ENCODE assay signal across 9 cellular contexts in genomic region chr17:81322271-81323082, GRCh38. TPM values are rescaled to one million over a fixed set of nuclear protein-coding genes. Genes with fewer than 3 reads are reported as not detected.
DNase-seq lines count a peak whose midpoint lies in the region; ATAC-seq and TF ChIP-seq lines count a peak whose summit lies in the region.
"Had no signal": no experiment of that assay in that cellular context is flagged by ENCODE, and none has a peak within 500 bp of the region (broad histone marks: within the 10 kb centered on the region; RNA-seq: fewer than 3 reads in every experiment).

No MANE protein-coding gene starts in this region.

- no peak overlapping the region for H3K27ac Mint-ChIP-seq in effector memory CD8-positive, alpha-beta T cell

- H3K4me3 Mint-ChIP-seq in effector memory CD8-positive, alpha-beta T cell = no peak overlapping the region

- peaks cover 3% of the 10 kb centered on the region for H3K36me3 Mint-ChIP-seq in effector memory CD8-positive, alpha-beta T cell (ENCODE audit: insufficient read depth)

- DNase-seq in activated T-cell treated with anti-CD3 and anti-CD28 coated beads for 24 hours (ENCODE audit: low read depth) (peak; percentile 16), activated T-cell treated with anti-CD3 and anti-CD28 coated beads for 4 hours (no peak), posterior vena cava (ENCODE audit: low spot score) (no peak)
- DNase-seq in effector memory CD8-positive, alpha-beta T cell = peak in 2 of 3 experiments; percentile 28 to 29
- DNase-seq in stimulated activated CD8-positive, alpha-beta memory T cell treated with anti-CD3 and anti-CD28 coated beads, Interleukin-12 subunit alpha, Interleukin-12 subunit beta, amount 100 ng/mL, for 24 hours (ENCODE audit: extremely low read depth) = peak; percentile 12

- H3K9me3 Mint-ChIP-seq in effector memory CD8-positive, alpha-beta T cell = no peaks in the 10 kb centered on the region

- intact Hi-C loops in posterior vena cava (cut with DNase I) = no loop called here

- ATAC-seq in SK-N-SH treated with all-trans-retinoic acid at 6 μM for 48 hours (peak; percentile 72), GM21737 (IDR thresholded peaks at IDR 0.05; ENCODE audit: unreplicated experiment) (no peak), GM21723 (IDR thresholded peaks at IDR 0.05; ENCODE audit: unreplicated experiment) (no peak)
- ATAC-seq in effector memory CD8-positive, alpha-beta T cell (replicated peaks) = peak; percentile 56
- ATAC-seq: psoas muscle had no signal

- H3K27me3 Mint-ChIP-seq in effector memory CD8-positive, alpha-beta T cell = peaks cover 4 to 13% of the 10 kb centered on the region in 2 donors

- no peaks in the 10 kb centered on the region for H3K4me1 Mint-ChIP-seq in effector memory CD8-positive, alpha-beta T cell (ENCODE audit: low read depth in 2 of 2)

TF ChIP-seq in SK-N-SH treated with all-trans-retinoic acid at 6 μM for 48 hours, 23 proteins besides CTCF, POLR2A, EP300 and RAD21:
- TF ChIP-seq ZC3H10 (CRISPR knock-in tag; IDR thresholded peaks at IDR 0.05) = no peak
- no peak for TF ChIP-seq ZNF70 (CRISPR knock-in tag; IDR thresholded peaks at IDR 0.05)
- TF ChIP-seq CSRNP3 (CRISPR knock-in tag; IDR thresholded peaks at IDR 0.05) = no peak
- no peak for TF ChIP-seq BACH2 (CRISPR knock-in tag; IDR thresholded peaks at IDR 0.05; ENCODE audit: borderline replicate concordance)
- TF ChIP-seq TSHZ2 (CRISPR knock-in tag; IDR thresholded peaks at IDR 0.05) = no peak
- no peak for TF ChIP-seq PPARA (CRISPR knock-in tag; IDR thresholded peaks at IDR 0.05; ENCODE audit: borderline replicate concordance)
- no peak for TF ChIP-seq CSDC2 (CRISPR knock-in tag; IDR thresholded peaks at IDR 0.05)
- TF ChIP-seq CREB5 (CRISPR knock-in tag; IDR thresholded peaks at IDR 0.05; ENCODE audit: low read depth) = no peak
- TF ChIP-seq ESRRG (CRISPR knock-in tag; IDR thresholded peaks at IDR 0.05) = no peak
- TF ChIP-seq ZNF8 (CRISPR knock-in tag; IDR thresholded peaks at IDR 0.05) = no peak
TF ChIP-seq in SK-N-SH treated with all-trans-retinoic acid at 6 μM for 48 hours: peak in this region for 0.

RNA-seq across cellular contexts. Expression of gene SLC38A10, which starts 27.4 kb away (rescaled TPM):
- 10 to 100 TPM; 59.6 to 85.1 TPM for total RNA-seq in posterior vena cava

Comparison
In these comparisons a context has a peak if more than half of its experiments do, and no peak if none do; other contexts are left out.
1. DNase-seq: peak in activated T-cell treated with anti-CD3 and anti-CD28 coated beads for 24 hours (single experiment), effector memory CD8-positive, alpha-beta T cell (2 of 3) and stimulated activated CD8-positive, alpha-beta memory T cell treated with anti-CD3 and anti-CD28 coated beads, Interleukin-12 subunit alpha, Interleukin-12 subunit beta, amount 100 ng/mL, for 24 hours (single experiment); none in activated T-cell treated with anti-CD3 and anti-CD28 coated beads for 4 hours (single experiment) and posterior vena cava (single experiment).
2. ATAC-seq: peak in SK-N-SH treated with all-trans-retinoic acid at 6 μM for 48 hours (single experiment) and effector memory CD8-positive, alpha-beta T cell (single experiment); none in GM21737 (single experiment) and GM21723 (single experiment).